ENCODE assay signal across 1 cellular context in the genomic region with DNA sequence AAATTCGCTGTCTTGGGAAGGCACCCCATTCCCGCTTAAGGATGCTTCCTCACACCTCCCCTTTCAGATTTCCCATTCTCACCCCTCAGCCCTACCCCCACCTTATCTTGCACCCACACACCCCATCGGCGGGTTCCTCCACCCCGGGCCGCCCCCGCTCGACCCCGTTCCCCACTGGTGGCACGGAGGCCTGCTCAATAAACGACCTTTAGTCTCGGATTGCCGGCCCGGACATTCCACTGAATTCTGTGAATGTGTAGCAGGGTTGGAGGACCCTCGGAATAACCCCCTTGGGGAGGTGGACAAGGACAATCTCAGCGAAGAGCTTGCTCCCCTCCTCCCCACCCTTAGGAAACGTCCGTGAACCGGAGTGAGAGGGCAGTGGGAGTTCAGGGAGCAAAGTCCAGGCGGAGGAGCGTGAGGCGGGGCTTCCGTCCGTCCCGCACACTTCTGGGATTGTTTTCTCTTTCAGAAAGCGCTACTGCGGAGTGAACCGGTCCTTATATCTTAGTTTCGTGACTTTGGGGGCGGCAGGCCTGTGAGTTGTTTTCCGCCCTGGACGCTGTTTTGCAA.
TF ChIP-seq lines count a peak whose summit lies in the region.

No MANE protein-coding gene starts in this region.

TF ChIP-seq in GM12878, 131 proteins besides CTCF, POLR2A, EP300 and RAD21:
- TF ChIP-seq STAT3 (IDR thresholded peaks at IDR 0.05; ENCODE audit: low read depth, low read length), result no peak
- no peak for TF ChIP-seq ZNF207 (IDR thresholded peaks at IDR 0.05; ENCODE audit: borderline replicate concordance)
- no peak for TF ChIP-seq FOS (IDR thresholded peaks at IDR 0.05; ENCODE audit: borderline replicate concordance, extremely low read depth, insufficient read length)
- TF ChIP-seq RAD51 (IDR thresholded peaks at IDR 0.05), result no peak
- peak in 1 of 2 experiments; percentile 23; a peak in 1 of 4 replicates for TF ChIP-seq BHLHE40 (IDR thresholded peaks at IDR 0.05; ENCODE audit: borderline replicate concordance in 1 of 2, low read depth in 2 of 2, low read length in 1 of 2)
- TF ChIP-seq NR2C1 (IDR thresholded peaks at IDR 0.05), result peak; percentile 44; the same call in 1 of the 2 replicates
- TF ChIP-seq HDAC2 (IDR thresholded peaks at IDR 0.05), result no peak
- no peak for TF ChIP-seq RBBP5 (conservative IDR thresholded peaks at IDR 0.05)
- TF ChIP-seq BRCA1 (IDR thresholded peaks at IDR 0.05; ENCODE audit: low read depth, low read length), result no peak
- no peak for TF ChIP-seq NBN (IDR thresholded peaks at IDR 0.05)
- TF ChIP-seq, protein P1, sequence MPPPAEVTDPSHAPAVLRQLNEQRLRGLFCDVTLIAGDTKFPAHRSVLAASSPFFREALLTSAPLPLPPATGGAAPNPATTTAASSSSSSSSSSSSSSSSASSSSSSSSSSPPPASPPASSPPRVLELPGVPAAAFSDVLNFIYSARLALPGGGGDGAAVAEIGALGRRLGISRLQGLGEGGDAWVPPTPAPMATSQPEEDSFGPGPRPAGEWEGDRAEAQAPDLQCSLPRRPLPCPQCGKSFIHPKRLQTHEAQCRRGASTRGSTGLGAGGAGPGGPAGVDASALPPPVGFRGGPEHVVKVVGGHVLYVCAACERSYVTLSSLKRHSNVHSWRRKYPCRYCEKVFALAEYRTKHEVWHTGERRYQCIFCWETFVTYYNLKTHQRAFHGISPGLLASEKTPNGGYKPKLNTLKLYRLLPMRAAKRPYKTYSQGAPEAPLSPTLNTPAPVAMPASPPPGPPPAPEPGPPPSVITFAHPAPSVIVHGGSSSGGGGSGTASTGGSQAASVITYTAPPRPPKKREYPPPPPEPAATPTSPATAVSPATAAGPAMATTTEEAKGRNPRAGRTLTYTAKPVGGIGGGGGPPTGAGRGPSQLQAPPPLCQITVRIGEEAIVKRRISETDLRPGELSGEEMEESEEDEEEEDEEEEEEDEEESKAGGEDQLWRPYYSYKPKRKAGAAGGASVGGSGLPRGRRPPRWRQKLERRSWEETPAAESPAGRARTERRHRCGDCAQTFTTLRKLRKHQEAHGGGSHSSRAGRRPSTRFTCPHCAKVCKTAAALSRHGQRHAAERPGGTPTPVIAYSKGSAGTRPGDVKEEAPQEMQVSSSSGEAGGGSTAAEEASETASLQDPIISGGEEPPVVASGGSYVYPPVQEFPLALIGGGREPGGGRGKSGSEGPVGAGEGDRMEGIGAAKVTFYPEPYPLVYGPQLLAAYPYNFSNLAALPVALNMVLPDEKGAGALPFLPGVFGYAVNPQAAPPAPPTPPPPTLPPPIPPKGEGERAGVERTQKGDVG (CRISPR knock-in tag; IDR thresholded peaks at IDR 0.05), result no peak
